1 cellular context compared by ENCODE assay signal in the genomic region with DNA sequence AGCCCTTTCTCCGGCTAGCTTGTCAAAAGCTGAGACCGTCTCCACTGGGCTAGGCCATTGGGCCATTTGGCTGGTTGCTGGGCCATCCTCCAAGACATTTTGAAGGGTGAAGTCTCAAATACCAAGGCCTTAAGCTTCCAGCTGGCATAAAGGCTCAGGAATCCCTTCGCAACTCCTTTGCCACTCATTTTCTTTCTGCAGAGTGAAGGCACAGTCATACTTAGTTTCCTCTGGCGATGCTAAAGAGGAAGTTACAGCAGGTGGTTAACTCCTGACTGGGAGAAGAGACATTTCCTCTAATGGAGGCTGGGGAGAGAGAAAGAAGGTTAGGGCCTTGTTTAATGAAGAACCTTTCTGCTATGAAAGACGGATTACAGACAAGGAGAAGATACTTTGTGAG.
TF ChIP-seq lines count a peak whose summit lies in the region.

No MANE protein-coding gene starts in this region.

TF ChIP-seq in K562, 482 proteins besides CTCF, POLR2A, EP300 and RAD21 (continues in another document):
- TF ChIP-seq ETV6 (IDR thresholded peaks at IDR 0.05; ENCODE audit: borderline replicate concordance in 1 of 2, low read depth in 2 of 2, low read length in 1 of 2), result no peak
- no peak for TF ChIP-seq ETV6 (CRISPR knock-in tag; IDR thresholded peaks at IDR 0.05; ENCODE audit: borderline replicate concordance)
- no peak for TF ChIP-seq CBX8 (IDR thresholded peaks at IDR 0.05; ENCODE audit: borderline replicate concordance, extremely low read depth, low read depth, low read length, poor library complexity, severe bottlenecking)
- TF ChIP-seq L3MBTL2 (IDR thresholded peaks at IDR 0.05), result peak; percentile 42; the same call in 1 of the 2 replicates
- no peak for TF ChIP-seq NCOR1 (IDR thresholded peaks at IDR 0.05)
- no peak for TF ChIP-seq TCFL5 (CRISPR knock-in tag; conservative IDR thresholded peaks at IDR 0.05)
- TF ChIP-seq ILF3 (IDR thresholded peaks at IDR 0.05; ENCODE audit: borderline replicate concordance), result no peak
- TF ChIP-seq, protein P1, sequence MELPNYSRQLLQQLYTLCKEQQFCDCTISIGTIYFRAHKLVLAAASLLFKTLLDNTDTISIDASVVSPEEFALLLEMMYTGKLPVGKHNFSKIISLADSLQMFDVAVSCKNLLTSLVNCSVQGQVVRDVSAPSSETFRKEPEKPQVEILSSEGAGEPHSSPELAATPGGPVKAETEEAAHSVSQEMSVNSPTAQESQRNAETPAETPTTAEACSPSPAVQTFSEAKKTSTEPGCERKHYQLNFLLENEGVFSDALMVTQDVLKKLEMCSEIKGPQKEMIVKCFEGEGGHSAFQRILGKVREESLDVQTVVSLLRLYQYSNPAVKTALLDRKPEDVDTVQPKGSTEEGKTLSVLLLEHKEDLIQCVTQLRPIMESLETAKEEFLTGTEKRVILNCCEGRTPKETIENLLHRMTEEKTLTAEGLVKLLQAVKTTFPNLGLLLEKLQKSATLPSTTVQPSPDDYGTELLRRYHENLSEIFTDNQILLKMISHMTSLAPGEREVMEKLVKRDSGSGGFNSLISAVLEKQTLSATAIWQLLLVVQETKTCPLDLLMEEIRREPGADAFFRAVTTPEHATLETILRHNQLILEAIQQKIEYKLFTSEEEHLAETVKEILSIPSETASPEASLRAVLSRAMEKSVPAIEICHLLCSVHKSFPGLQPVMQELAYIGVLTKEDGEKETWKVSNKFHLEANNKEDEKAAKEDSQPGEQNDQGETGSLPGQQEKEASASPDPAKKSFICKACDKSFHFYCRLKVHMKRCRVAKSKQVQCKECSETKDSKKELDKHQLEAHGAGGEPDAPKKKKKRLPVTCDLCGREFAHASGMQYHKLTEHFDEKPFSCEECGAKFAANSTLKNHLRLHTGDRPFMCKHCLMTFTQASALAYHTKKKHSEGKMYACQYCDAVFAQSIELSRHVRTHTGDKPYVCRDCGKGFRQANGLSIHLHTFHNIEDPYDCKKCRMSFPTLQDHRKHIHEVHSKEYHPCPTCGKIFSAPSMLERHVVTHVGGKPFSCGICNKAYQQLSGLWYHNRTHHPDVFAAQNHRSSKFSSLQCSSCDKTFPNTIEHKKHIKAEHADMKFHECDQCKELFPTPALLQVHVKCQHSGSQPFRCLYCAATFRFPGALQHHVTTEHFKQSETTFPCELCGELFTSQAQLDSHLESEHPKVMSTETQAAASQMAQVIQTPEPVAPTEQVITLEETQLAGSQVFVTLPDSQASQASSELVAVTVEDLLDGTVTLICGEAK (IDR thresholded peaks at IDR 0.05), result no peak
- TF ChIP-seq, protein P1 (CRISPR knock-in tag; IDR thresholded peaks at IDR 0.05), result no peak
- no peak for TF ChIP-seq ZNF217 (CRISPR knock-in tag; IDR thresholded peaks at IDR 0.05)
- TF ChIP-seq, protein P2, sequence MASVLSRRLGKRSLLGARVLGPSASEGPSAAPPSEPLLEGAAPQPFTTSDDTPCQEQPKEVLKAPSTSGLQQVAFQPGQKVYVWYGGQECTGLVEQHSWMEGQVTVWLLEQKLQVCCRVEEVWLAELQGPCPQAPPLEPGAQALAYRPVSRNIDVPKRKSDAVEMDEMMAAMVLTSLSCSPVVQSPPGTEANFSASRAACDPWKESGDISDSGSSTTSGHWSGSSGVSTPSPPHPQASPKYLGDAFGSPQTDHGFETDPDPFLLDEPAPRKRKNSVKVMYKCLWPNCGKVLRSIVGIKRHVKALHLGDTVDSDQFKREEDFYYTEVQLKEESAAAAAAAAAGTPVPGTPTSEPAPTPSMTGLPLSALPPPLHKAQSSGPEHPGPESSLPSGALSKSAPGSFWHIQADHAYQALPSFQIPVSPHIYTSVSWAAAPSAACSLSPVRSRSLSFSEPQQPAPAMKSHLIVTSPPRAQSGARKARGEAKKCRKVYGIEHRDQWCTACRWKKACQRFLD (CRISPR knock-in tag; IDR thresholded peaks at IDR 0.05), result no peak
- TF ChIP-seq ZNF644 (tag; IDR thresholded peaks at IDR 0.05; ENCODE audit: low read depth), result peak; percentile 42; the same call in 1 of the 2 replicates
- TF ChIP-seq SMC3 (conservative IDR thresholded peaks at IDR 0.05; ENCODE audit: insufficient read depth, low read depth, low read length), result no peak
- no peak for TF ChIP-seq HNRNPK (IDR thresholded peaks at IDR 0.05; ENCODE audit: low read depth, low read length, poor library complexity, severe bottlenecking)
- 0 out of 2 replicates have a peak, but pooled peaks have one; percentile 13 for TF ChIP-seq NFE2 (IDR thresholded peaks at IDR 0.05; ENCODE audit: low read depth)
- TF ChIP-seq, protein P3, sequence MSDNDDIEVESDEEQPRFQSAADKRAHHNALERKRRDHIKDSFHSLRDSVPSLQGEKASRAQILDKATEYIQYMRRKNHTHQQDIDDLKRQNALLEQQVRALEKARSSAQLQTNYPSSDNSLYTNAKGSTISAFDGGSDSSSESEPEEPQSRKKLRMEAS (CRISPR knock-in tag; IDR thresholded peaks at IDR 0.05), result peak; percentile 39; the same call in 1 of the 2 replicates
- TF ChIP-seq CC2D1A (IDR thresholded peaks at IDR 0.05), result no peak
- TF ChIP-seq KDM5B (IDR thresholded peaks at IDR 0.05; ENCODE audit: insufficient replicate concordance, low read depth, low read length), result no peak
- no peak for TF ChIP-seq DDX20 (tag; IDR thresholded peaks at IDR 0.05; ENCODE audit: low read depth)
- TF ChIP-seq ZNF197 (CRISPR knock-in tag; IDR thresholded peaks at IDR 0.05; ENCODE audit: low read depth), result no peak
- no peak for TF ChIP-seq BRD4 (IDR thresholded peaks at IDR 0.05)
- peak; percentile 99 for TF ChIP-seq ZNF134 (CRISPR knock-in tag; conservative IDR thresholded peaks at IDR 0.05)
- TF ChIP-seq SMARCA5 (IDR thresholded peaks at IDR 0.05), result no peak
- TF ChIP-seq, protein P4, sequence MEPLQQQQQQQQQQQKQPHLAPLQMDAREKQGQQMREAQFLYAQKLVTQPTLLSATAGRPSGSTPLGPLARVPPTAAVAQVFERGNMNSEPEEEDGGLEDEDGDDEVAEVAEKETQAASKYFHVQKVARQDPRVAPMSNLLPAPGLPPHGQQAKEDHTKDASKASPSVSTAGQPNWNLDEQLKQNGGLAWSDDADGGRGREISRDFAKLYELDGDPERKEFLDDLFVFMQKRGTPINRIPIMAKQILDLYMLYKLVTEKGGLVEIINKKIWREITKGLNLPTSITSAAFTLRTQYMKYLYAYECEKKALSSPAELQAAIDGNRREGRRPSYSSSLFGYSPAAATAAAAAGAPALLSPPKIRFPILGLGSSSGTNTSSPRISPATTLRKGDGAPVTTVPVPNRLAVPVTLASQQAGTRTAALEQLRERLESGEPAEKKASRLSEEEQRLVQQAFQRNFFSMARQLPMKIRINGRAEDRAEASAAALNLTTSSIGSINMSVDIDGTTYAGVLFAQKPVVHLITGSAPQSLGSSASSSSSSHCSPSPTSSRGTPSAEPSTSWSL (CRISPR knock-in tag; IDR thresholded peaks at IDR 0.05; ENCODE audit: borderline replicate concordance), result no peak
- TF ChIP-seq, protein P5, sequence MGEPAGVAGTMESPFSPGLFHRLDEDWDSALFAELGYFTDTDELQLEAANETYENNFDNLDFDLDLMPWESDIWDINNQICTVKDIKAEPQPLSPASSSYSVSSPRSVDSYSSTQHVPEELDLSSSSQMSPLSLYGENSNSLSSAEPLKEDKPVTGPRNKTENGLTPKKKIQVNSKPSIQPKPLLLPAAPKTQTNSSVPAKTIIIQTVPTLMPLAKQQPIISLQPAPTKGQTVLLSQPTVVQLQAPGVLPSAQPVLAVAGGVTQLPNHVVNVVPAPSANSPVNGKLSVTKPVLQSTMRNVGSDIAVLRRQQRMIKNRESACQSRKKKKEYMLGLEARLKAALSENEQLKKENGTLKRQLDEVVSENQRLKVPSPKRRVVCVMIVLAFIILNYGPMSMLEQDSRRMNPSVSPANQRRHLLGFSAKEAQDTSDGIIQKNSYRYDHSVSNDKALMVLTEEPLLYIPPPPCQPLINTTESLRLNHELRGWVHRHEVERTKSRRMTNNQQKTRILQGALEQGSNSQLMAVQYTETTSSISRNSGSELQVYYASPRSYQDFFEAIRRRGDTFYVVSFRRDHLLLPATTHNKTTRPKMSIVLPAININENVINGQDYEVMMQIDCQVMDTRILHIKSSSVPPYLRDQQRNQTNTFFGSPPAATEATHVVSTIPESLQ (CRISPR knock-in tag; IDR thresholded peaks at IDR 0.05), result no peak
- no peak for TF ChIP-seq MCM5 (IDR thresholded peaks at IDR 0.05; ENCODE audit: low read depth)
- TF ChIP-seq CTBP1 (IDR thresholded peaks at IDR 0.05; ENCODE audit: borderline replicate concordance), result 0 out of 2 replicates have a peak, but pooled peaks have one; percentile 27
- no peak for TF ChIP-seq ZNF140 (CRISPR knock-in tag; IDR thresholded peaks at IDR 0.05)
- TF ChIP-seq FOXJ3 (CRISPR knock-in tag; IDR thresholded peaks at IDR 0.05), result no peak
- TF ChIP-seq, protein P6, sequence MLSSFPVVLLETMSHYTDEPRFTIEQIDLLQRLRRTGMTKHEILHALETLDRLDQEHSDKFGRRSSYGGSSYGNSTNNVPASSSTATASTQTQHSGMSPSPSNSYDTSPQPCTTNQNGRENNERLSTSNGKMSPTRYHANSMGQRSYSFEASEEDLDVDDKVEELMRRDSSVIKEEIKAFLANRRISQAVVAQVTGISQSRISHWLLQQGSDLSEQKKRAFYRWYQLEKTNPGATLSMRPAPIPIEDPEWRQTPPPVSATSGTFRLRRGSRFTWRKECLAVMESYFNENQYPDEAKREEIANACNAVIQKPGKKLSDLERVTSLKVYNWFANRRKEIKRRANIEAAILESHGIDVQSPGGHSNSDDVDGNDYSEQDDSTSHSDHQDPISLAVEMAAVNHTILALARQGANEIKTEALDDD (IDR thresholded peaks at IDR 0.05), result peak; percentile 38; the same call in 1 of the 2 replicates
- no peak for TF ChIP-seq BCOR (IDR thresholded peaks at IDR 0.05)
- TF ChIP-seq BRD9 (IDR thresholded peaks at IDR 0.05; ENCODE audit: low read depth, partially characterized antibody), result no peak
- TF ChIP-seq, protein P7, sequence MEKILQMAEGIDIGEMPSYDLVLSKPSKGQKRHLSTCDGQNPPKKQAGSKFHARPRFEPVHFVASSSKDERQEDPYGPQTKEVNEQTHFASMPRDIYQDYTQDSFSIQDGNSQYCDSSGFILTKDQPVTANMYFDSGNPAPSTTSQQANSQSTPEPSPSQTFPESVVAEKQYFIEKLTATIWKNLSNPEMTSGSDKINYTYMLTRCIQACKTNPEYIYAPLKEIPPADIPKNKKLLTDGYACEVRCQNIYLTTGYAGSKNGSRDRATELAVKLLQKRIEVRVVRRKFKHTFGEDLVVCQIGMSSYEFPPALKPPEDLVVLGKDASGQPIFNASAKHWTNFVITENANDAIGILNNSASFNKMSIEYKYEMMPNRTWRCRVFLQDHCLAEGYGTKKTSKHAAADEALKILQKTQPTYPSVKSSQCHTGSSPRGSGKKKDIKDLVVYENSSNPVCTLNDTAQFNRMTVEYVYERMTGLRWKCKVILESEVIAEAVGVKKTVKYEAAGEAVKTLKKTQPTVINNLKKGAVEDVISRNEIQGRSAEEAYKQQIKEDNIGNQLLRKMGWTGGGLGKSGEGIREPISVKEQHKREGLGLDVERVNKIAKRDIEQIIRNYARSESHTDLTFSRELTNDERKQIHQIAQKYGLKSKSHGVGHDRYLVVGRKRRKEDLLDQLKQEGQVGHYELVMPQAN (IDR thresholded peaks at IDR 0.05; ENCODE audit: borderline replicate concordance), result no peak
- TF ChIP-seq SP2 (IDR thresholded peaks at IDR 0.05; ENCODE audit: extremely low read depth, low read depth, low read length, poor library complexity, severe bottlenecking), result no peak
- TF ChIP-seq CHD4 (IDR thresholded peaks at IDR 0.05; ENCODE audit: insufficient read depth, insufficient replicate concordance, low read depth, low read length, poor library complexity, severe bottlenecking), result no peak
- peak in 1 of 3 experiments; percentile 22 for TF ChIP-seq YY1 (IDR thresholded peaks at IDR 0.05; ENCODE audit: borderline replicate concordance in 1 of 3, control insufficient read depth in 1 of 3, extremely low read depth in 1 of 3, insufficient read depth in 3 of 3, insufficient read length in 1 of 3, insufficient replicate concordance in 2 of 3, low read depth in 1 of 3, low read length in 2 of 3)
- TF ChIP-seq OTX1 (CRISPR knock-in tag; IDR thresholded peaks at IDR 0.05), result no peak
- TF ChIP-seq NEUROD1 (IDR thresholded peaks at IDR 0.05; ENCODE audit: borderline replicate concordance, low read depth, low read length, partially characterized antibody), result no peak
